ENCODE assay signal across 2 cellular contexts in the genomic region with DNA sequence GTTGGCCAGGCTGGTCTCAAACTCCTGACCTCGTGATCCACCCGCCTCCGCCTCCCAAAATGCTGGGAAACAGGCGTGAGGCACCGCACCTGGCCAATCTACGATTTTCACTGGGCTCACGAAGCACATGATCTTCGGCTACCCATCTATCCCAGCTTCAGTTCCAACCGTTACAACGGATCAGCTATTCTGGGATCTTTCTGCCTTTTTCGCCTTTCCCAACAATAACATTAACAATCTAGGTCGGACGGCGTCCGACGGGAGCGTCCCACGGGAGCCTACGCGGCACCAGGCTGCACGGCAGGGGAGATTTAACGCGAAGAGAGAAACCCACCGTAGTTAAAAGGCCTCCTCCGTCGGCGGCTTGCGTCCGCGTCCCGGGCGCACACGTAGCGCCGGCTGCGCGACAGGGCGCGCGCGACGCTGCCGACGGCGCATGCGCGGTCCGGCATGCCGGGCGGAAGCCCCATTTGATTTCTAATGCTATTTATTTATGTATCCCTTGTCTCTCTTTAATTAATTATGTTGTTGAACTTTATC.
TF ChIP-seq lines count a peak whose summit lies in the region.

Gene MSL3B (minus strand): TSS at position 394 of the 540 bp plus-strand sequence.

TF ChIP-seq in liver, 16 proteins besides CTCF, POLR2A, EP300 and RAD21 (continued from another document):
- TF ChIP-seq, protein P1, sequence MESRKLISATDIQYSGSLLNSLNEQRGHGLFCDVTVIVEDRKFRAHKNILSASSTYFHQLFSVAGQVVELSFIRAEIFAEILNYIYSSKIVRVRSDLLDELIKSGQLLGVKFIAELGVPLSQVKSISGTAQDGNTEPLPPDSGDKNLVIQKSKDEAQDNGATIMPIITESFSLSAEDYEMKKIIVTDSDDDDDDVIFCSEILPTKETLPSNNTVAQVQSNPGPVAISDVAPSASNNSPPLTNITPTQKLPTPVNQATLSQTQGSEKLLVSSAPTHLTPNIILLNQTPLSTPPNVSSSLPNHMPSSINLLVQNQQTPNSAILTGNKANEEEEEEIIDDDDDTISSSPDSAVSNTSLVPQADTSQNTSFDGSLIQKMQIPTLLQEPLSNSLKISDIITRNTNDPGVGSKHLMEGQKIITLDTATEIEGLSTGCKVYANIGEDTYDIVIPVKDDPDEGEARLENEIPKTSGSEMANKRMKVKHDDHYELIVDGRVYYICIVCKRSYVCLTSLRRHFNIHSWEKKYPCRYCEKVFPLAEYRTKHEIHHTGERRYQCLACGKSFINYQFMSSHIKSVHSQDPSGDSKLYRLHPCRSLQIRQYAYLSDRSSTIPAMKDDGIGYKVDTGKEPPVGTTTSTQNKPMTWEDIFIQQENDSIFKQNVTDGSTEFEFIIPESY (IDR thresholded peaks at IDR 0.05) = no peak
- no peak for TF ChIP-seq JUND (IDR thresholded peaks at IDR 0.05)
- TF ChIP-seq GABPA (IDR thresholded peaks at IDR 0.05 in 1 of 2, conservative IDR thresholded peaks at IDR 0.05 in 1 of 2) = peak in 1 of 2 donors; percentile 31
- TF ChIP-seq RXRA (IDR thresholded peaks at IDR 0.05) = no peak
- TF ChIP-seq FOXA1 (IDR thresholded peaks at IDR 0.05) = no peak
- TF ChIP-seq HNF4A (conservative IDR thresholded peaks at IDR 0.05) = no peak
- TF ChIP-seq MAX (IDR thresholded peaks at IDR 0.05) = no peak
- TF ChIP-seq ATF3 (IDR thresholded peaks at IDR 0.05) = no peak

TF ChIP-seq in HepG2, 621 proteins besides CTCF, POLR2A, EP300 and RAD21 (continued from another document):
- no peak for TF ChIP-seq ZBTB40 (IDR thresholded peaks at IDR 0.05)
- no peak for TF ChIP-seq ZBTB40 (CRISPR knock-in tag; IDR thresholded peaks at IDR 0.05)
- TF ChIP-seq ZNF547 (CRISPR knock-in tag; IDR thresholded peaks at IDR 0.05) = no peak
- no peak for TF ChIP-seq ARNTL (CRISPR knock-in tag; IDR thresholded peaks at IDR 0.05)
- no peak for TF ChIP-seq HES4 (CRISPR knock-in tag; IDR thresholded peaks at IDR 0.05; ENCODE audit: borderline replicate concordance)
- TF ChIP-seq ZNF605 (CRISPR knock-in tag; IDR thresholded peaks at IDR 0.05) = no peak
- TF ChIP-seq SUZ12 (IDR thresholded peaks at IDR 0.05; ENCODE audit: low read depth, low read length) = no peak
- TF ChIP-seq, protein P2, sequence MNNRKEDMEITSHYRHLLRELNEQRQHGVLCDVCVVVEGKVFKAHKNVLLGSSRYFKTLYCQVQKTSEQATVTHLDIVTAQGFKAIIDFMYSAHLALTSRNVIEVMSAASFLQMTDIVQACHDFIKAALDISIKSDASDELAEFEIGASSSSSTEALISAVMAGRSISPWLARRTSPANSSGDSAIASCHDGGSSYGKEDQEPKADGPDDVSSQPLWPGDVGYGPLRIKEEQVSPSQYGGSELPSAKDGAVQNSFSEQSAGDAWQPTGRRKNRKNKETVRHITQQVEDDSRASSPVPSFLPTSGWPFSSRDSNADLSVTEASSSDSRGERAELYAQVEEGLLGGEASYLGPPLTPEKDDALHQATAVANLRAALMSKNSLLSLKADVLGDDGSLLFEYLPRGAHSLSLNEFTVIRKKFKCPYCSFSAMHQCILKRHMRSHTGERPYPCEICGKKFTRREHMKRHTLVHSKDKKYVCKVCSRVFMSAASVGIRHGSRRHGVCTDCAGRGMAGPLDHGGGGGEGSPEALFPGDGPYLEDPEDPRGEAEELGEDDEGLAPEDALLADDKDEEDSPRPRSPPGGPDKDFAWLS (CRISPR knock-in tag; IDR thresholded peaks at IDR 0.05; ENCODE audit: borderline replicate concordance) = no peak
- TF ChIP-seq SMAD3 (CRISPR knock-in tag; IDR thresholded peaks at IDR 0.05) = no peak
- TF ChIP-seq JARID2 (CRISPR knock-in tag; IDR thresholded peaks at IDR 0.05; ENCODE audit: insufficient replicate concordance) = no peak
- TF ChIP-seq CENPX (CRISPR knock-in tag; IDR thresholded peaks at IDR 0.05) = no peak
- TF ChIP-seq ZNF136 (CRISPR knock-in tag; IDR thresholded peaks at IDR 0.05; ENCODE audit: low read depth) = no peak
- no peak for TF ChIP-seq KAT8 (CRISPR knock-in tag; IDR thresholded peaks at IDR 0.05)
- no peak for TF ChIP-seq ZNF34 (CRISPR knock-in tag; IDR thresholded peaks at IDR 0.05; ENCODE audit: borderline replicate concordance)
- TF ChIP-seq ZBTB39 (CRISPR knock-in tag; IDR thresholded peaks at IDR 0.05) = no peak
- TF ChIP-seq NFKBIZ (CRISPR knock-in tag; IDR thresholded peaks at IDR 0.05) = no peak
TF ChIP-seq in HepG2: peak in this region for 0.
